20 cellular contexts compared by ENCODE assay signal in genomic region chr5:115530426-115530825, GRCh38. TPM values are rescaled to one million over a fixed set of nuclear protein-coding genes. Genes with fewer than 3 reads are reported as not detected.
A peak's percentile ranks its signal among the peaks of the same experiment; 100 is the strongest.
DNase-seq lines count a peak whose midpoint lies in the region; ATAC-seq, FAIRE-seq and TF ChIP-seq lines count a peak whose summit lies in the region.
"Had no signal": no experiment of that assay in that cellular context is flagged by ENCODE, and none has a peak within 500 bp of the region (broad histone marks: within the 10 kb centered on the region; RNA-seq: fewer than 3 reads in every experiment).

No MANE protein-coding gene starts in this region.

- TF ChIP-seq EP300 in K562 (IDR thresholded peaks at IDR 0.05; ENCODE audit: low read length) = no peak

- ATAC-seq in Right ventricle myocardium inferior (peak; percentile 57), K562 (no peak), left ventricle myocardium superior (peak; percentile 54)
- ATAC-seq: activated CD8-positive, alpha-beta T cell treated with anti-CD3 and anti-CD28 coated beads, Interleukin-2, amount 10 ng/mL, durations not matched to agents 7 days and 5 days; activated T-cell treated with anti-CD3 and anti-CD28 coated beads, Interleukin-2, amount 50 U/mL, for 4 hours; stimulated activated naive B cell treated with anti-CD40 and anti-IgM and Interleukin-4, amounts not matched to agents 10 μg/mL and 1 μg/mL and 100 μg/mL, for 72 hours had no signal

- peaks cover 0 to 1% (median 1%) of the 10 kb centered on the region in 3 donors for H3K27me3 Mint-ChIP-seq in immature natural killer cell (ENCODE audit: low read depth in 3 of 3)
- H3K27me3 Mint-ChIP-seq: activated B cell treated with CpG ODN at 0.5 μM for 24 hours; activated naive CD4-positive, alpha-beta T cell treated with anti-CD3 and anti-CD28 coated beads, Interleukin-2, amount 10 ng/mL, durations not matched to agents 7 days and 5 days; stimulated activated naive B cell treated with anti-CD40 and anti-IgM and Interleukin-4, amounts not matched to agents 10 μg/mL and 1 μg/mL and 100 μg/mL, for 72 hours had no signal

- intact Hi-C loops in Right ventricle myocardium inferior (cut with DNase I) (no loop called here), cardiac septum (cut with DNase I) (no loop called here), K562 (cut with micrococcal nuclease) (no loop called here), left ventricle myocardium superior (cut with micrococcal nuclease) (loop anchor here (10.0 kb wide), 1 partner anchor 66 kb away; no protein-coding TSS in a partner anchor)

- H3K27ac ChIP-seq in K562 (ENCODE audit: extremely low read depth, low read depth, low read length) = no peak overlapping the region
- H3K27ac ChIP-seq: tibial artery had no signal

- peaks cover 5 to 23% (median 15%) of the 10 kb centered on the region in 3 donors for H3K36me3 Mint-ChIP-seq in immature natural killer cell

- no peaks in the 10 kb centered on the region for H4K20me1 ChIP-seq in K562 (replicated peaks; ENCODE audit: control insufficient read depth, insufficient read depth, low read length)

- peaks cover 50 to 76% of the 10 kb centered on the region in 2 donors for H3K4me1 Mint-ChIP-seq in immature natural killer cell

- H3K9ac ChIP-seq in K562 (ENCODE audit: insufficient read depth in 1 of 2, low read depth in 2 of 2, low read length in 2 of 2) = no peak overlapping the region

- peaks cover 80% of the 10 kb centered on the region for H3K79me2 ChIP-seq in K562 (ENCODE audit: control insufficient read depth, insufficient read depth, low read length)

- no peak for TF ChIP-seq POLR2A in K562 (conservative IDR thresholded peaks at IDR 0.05)

- no peak overlapping the region for H2AFZ ChIP-seq in K562 (ENCODE audit: low read depth, low read length)

- peaks cover 19% of the 10 kb centered on the region for H3K36me3 ChIP-seq in K562 (ENCODE audit: control insufficient read depth, insufficient read depth, low read length)

- H3K9me1 ChIP-seq in K562 (ENCODE audit: control insufficient read depth, insufficient read depth, low read length) = no peaks in the 10 kb centered on the region

- no peak overlapping the region for H3K4me3 Mint-ChIP-seq in immature natural killer cell
- H3K4me3 Mint-ChIP-seq: activated B cell treated with CpG ODN at 0.5 μM for 24 hours; activated CD8-positive, alpha-beta T cell treated with anti-CD3 and anti-CD28 coated beads, Interleukin-2, amount 10 ng/mL, durations not matched to agents 7 days and 5 days; activated naive CD4-positive, alpha-beta T cell treated with anti-CD3 and anti-CD28 coated beads, Interleukin-2, amount 10 ng/mL, durations not matched to agents 7 days and 5 days; activated T-cell treated with anti-CD3 and anti-CD28 coated beads, Interleukin-2, amount 50 U/mL, for 4 hours; stimulated activated naive B cell treated with anti-CD40 and anti-IgM and Interleukin-4, amounts not matched to agents 10 μg/mL and 1 μg/mL and 100 μg/mL, for 72 hours; T-helper 1 cell treated with Interleukin-12 subunit alpha and Interleukin-12 subunit beta and Interleukin-4 antibody, amounts not matched to agents 30 μg/mL and 1 μg/mL, for 36 hours had no signal

- no peaks in the 10 kb centered on the region for H3K9me3 Mint-ChIP-seq in immature natural killer cell
- H3K9me3 Mint-ChIP-seq: activated naive CD4-positive, alpha-beta T cell treated with anti-CD3 and anti-CD28 coated beads, Interleukin-2, amount 10 ng/mL, durations not matched to agents 7 days and 5 days; activated T-cell treated with anti-CD3 and anti-CD28 coated beads, Interleukin-2, amount 50 U/mL, for 4 hours; T-helper 1 cell treated with Interleukin-12 subunit alpha and Interleukin-12 subunit beta and Interleukin-4 antibody, amounts not matched to agents 30 μg/mL and 1 μg/mL, for 36 hours had no signal

- H3K4me3 ChIP-seq in K562 = no peak overlapping the region
- H3K4me3 ChIP-seq: tibial artery had no signal

- H3K27ac Mint-ChIP-seq in immature natural killer cell = no peak overlapping the region
- H3K27ac Mint-ChIP-seq: activated B cell treated with CpG ODN at 0.5 μM for 24 hours; activated CD8-positive, alpha-beta T cell treated with anti-CD3 and anti-CD28 coated beads, Interleukin-2, amount 10 ng/mL, durations not matched to agents 7 days and 5 days; activated naive CD4-positive, alpha-beta T cell treated with anti-CD3 and anti-CD28 coated beads, Interleukin-2, amount 10 ng/mL, durations not matched to agents 7 days and 5 days; stimulated activated naive B cell treated with anti-CD40 and anti-IgM and Interleukin-4, amounts not matched to agents 10 μg/mL and 1 μg/mL and 100 μg/mL, for 72 hours; T-helper 1 cell treated with Interleukin-12 subunit alpha and Interleukin-12 subunit beta and Interleukin-4 antibody, amounts not matched to agents 30 μg/mL and 1 μg/mL, for 36 hours had no signal

- no peaks in the 10 kb centered on the region for H3K4me1 ChIP-seq in K562 (replicated peaks in 1 of 2; ENCODE audit: control insufficient read depth in 2 of 2, insufficient read depth in 2 of 2, low read length in 2 of 2)

- H3K9me3 ChIP-seq in K562 (replicated peaks; ENCODE audit: control insufficient read depth, insufficient read depth, low read depth, low read length) = no peaks in the 10 kb centered on the region
- H3K9me3 ChIP-seq: tibial artery had no signal

- H3K4me2 ChIP-seq in K562 (ENCODE audit: insufficient read depth, low read length) = no peak overlapping the region

- FAIRE-seq in K562 (lab: Jason Lieb, UNC) = peak; percentile 46
- FAIRE-seq: GM12892 had no signal

- BruUV-seq in K562 (replicated peaks; lab: Mats Ljungman, UMichigan) = no TSS peak

- POLR2A ChIA-PET in K562 (lab: Yijun Ruan, JAX) = no interaction called here

- no peak for TF ChIP-seq CTCF in K562 (IDR thresholded peaks at IDR 0.05 in 2 of 3, conservative IDR thresholded peaks at IDR 0.05 in 1 of 3; ENCODE audit: insufficient read depth in 2 of 3, low read depth in 1 of 3, low read length in 3 of 3)

- CTCF ChIA-PET in K562 (lab: Yijun Ruan, JAX; ENCODE audit: low intra/inter-chr PET ratio) = interaction anchor here (0.7 kb wide), 1 partner anchor 10 kb away, joined by 4 read pairs; no protein-coding TSS in a partner anchor

- DNase-seq in Right ventricle myocardium inferior (ENCODE audit: missing footprints) = no peak
- no peak for DNase-seq in cardiac septum (ENCODE audit: low spot score)
- no peak for DNase-seq in K562 (ENCODE audit: extremely low read depth in 1 of 4, low spot score in 3 of 4)
- no peak for DNase-seq in left ventricle myocardium superior
- DNase-seq in stromal cell of bone marrow (ENCODE audit: low read depth) = peak; percentile 37
- no peak for DNase-seq in immature natural killer cell
- no peak for DNase-seq in germinal center (ENCODE audit: low spot score)
- no peak for DNase-seq in SKM-1 treated with dmso at 0.1 percent for 144 hours (lab: John Stamatoyannopoulos, UW; ENCODE audit: unreplicated experiment)
- DNase-seq: activated B cell treated with CpG ODN at 0.5 μM for 24 hours; activated CD8-positive, alpha-beta T cell treated with anti-CD3 and anti-CD28 coated beads, Interleukin-2, amount 10 ng/mL, durations not matched to agents 7 days and 5 days; activated naive CD4-positive, alpha-beta T cell treated with anti-CD3 and anti-CD28 coated beads, Interleukin-2, amount 10 ng/mL, durations not matched to agents 7 days and 5 days; activated T-cell treated with anti-CD3 and anti-CD28 coated beads, Interleukin-2, amount 50 U/mL, for 4 hours; GF-D8; NCI-H1694; NCI-H446; RPMI8226; stimulated activated naive B cell treated with anti-CD40 and anti-IgM and Interleukin-4, amounts not matched to agents 10 μg/mL and 1 μg/mL and 100 μg/mL, for 72 hours; tibial artery had no signal

- in situ Hi-C loops in K562 (cut with MboI) = no loop called here

- H3K27me3 ChIP-seq in K562 (ENCODE audit: control insufficient read depth in 2 of 2, insufficient read depth in 2 of 2, low read length in 2 of 2) = no peaks in the 10 kb centered on the region
- H3K27me3 ChIP-seq: tibial artery had no signal

- WGBS in K562 (ENCODE audit: insufficient coverage, low coverage, missing lambda C conversion rate) = 85% methylated on average over 3 of the region's 3 CpGs

- no peak for TF ChIP-seq RAD21 in K562 (CRISPR knock-in tag; conservative IDR thresholded peaks at IDR 0.05 in 1 of 2, IDR thresholded peaks at IDR 0.05 in 1 of 2)

TF ChIP-seq in K562, 482 proteins besides CTCF, POLR2A, EP300 and RAD21 (continues in another document):
- TF ChIP-seq ARID3B (CRISPR knock-in tag; IDR thresholded peaks at IDR 0.05; ENCODE audit: borderline replicate concordance) = no peak

RNA-seq across cellular contexts. Expression of gene FEM1C, which starts 14.1 kb away (rescaled TPM):
- total RNA-seq in Right ventricle myocardium inferior (46.9 TPM), cardiac septum (56.1 TPM), K562 (2014; rRNA removed) (3.6 and 3.8 TPM in 2 replicates), K562 (2014; rRNA removed; fragmentation: Illumina TruSeq; extraction: Trizol) (4.3 and 5.2 TPM in 2 replicates), K562 (2015; rRNA removed; fragmentation: Illumina TruSeq; extraction: Trizol) (5.0 TPM in 2 replicates), K562 (2021) (5.1 and 6.0 TPM in 2 replicates), left ventricle myocardium superior (43.1 TPM)
- 5.6 and 16.4 TPM in 2 replicates for total RNA-seq in K562 (2011; cell fraction: chromatin; rRNA removed; ENCODE audit: low replicate concordance)
- total RNA-seq in K562 (2011; cell fraction: nucleolus; rRNA removed) = 2.7 and 4.2 TPM in 2 replicates
- 8.1 and 12.4 TPM in 2 replicates for total RNA-seq in K562 (2011; cell fraction: nucleoplasm; rRNA removed)
- polyA plus RNA-seq in K562 (2011; rRNA removed) (9.3 and 9.7 TPM in 2 replicates), K562 (2014; fragmentation: Illumina TruSeq; extraction: Trizol) (4.7 and 5.1 TPM in 2 replicates), K562 (2014; fragmentation: Nextera tagmentation; extraction: Ambion mirVana) (1 to 10 TPM; 1.4 to 3.9 TPM), K562 (2014; rRNA removed) (3.2 and 3.5 TPM in 2 replicates), immature natural killer cell (1 to 10 TPM in 2 of 3 donors, under 1 TPM in 1; 0.73 to 2.0 (median 1.5) TPM)
- 1.9 and 5.3 TPM in 2 replicates for polyA plus RNA-seq in K562 (2011; cell fraction: cytosol; rRNA removed)
- polyA plus RNA-seq in K562 (2011; cell fraction: nucleus; rRNA removed) = 3.5 and 5.3 TPM in 2 replicates
- polyA plus RNA-seq in K562 (2012) = 2.8 and 3.1 TPM in 2 replicates
- polyA minus RNA-seq in K562 (2011; rRNA and poly(A)+ RNA removed) = 17.1 and 23.3 TPM in 2 replicates
- 4.6 and 5.3 TPM in 2 replicates for polyA minus RNA-seq in K562 (2011; cell fraction: cytosol; rRNA and poly(A)+ RNA removed)
- polyA minus RNA-seq in K562 (2011; cell fraction: nucleus; rRNA and poly(A)+ RNA removed) = 5.1 and 11.6 TPM in 2 replicates
